Comparison of ENCODE assay signal across 8 cellular contexts in genomic region chr2:226790436-226790835, GRCh38. TPM values are rescaled to one million over a fixed set of nuclear protein-coding genes. Genes with fewer than 3 reads are reported as not detected.
A peak's percentile ranks its signal among the peaks of the same experiment; 100 is the strongest.
DNase-seq lines count a peak whose midpoint lies in the region; ATAC-seq, FAIRE-seq and TF ChIP-seq lines count a peak whose summit lies in the region.

No MANE protein-coding gene starts in this region.

- no peak for ATAC-seq in Right ventricle myocardium superior (ENCODE audit: poor library complexity)
- ATAC-seq in upper lobe of right lung, result no peak
- no peak for ATAC-seq in HG02973 (IDR thresholded peaks at IDR 0.05; ENCODE audit: unreplicated experiment)

- H3K4me1 ChIP-seq in cardiac muscle cell (ENCODE audit: low read depth) (peaks cover 54% of the 10 kb centered on the region), muscle layer of colon (ENCODE audit: insufficient read depth, low read length) (peaks cover 42% of the 10 kb centered on the region), upper lobe of right lung (peaks cover 12% of the 10 kb centered on the region)

- no peak overlapping the region for H3K4me3 ChIP-seq in cardiac muscle cell
- H3K4me3 ChIP-seq in bronchial epithelial cell (ENCODE audit: low read depth, low read length), result peak overlapping the region; percentile 46
- peak overlapping the region in 1 of 2 donors; percentile 78 for H3K4me3 ChIP-seq in muscle layer of colon (ENCODE audit: low read depth in 1 of 2, low read length in 2 of 2)
- H3K4me3 ChIP-seq in upper lobe of right lung, result peak overlapping the region; percentile 71

- intact Hi-C loops in Right ventricle myocardium superior (cut with DNase I), result loop anchor here (10.0 kb wide), 3 partner anchors 66 to 346 kb away; no protein-coding TSS in a partner anchor
- intact Hi-C loops in upper lobe of right lung (cut with DNase I), result loop anchor here (10.0 kb wide), 1 partner anchor 146 kb away; no protein-coding TSS in a partner anchor

- H3K9ac ChIP-seq in muscle layer of colon (ENCODE audit: low read length), result no peak overlapping the region

- H3K27ac ChIP-seq in cardiac muscle cell, result peak overlapping the region; percentile 92
- H3K27ac ChIP-seq in muscle layer of colon (ENCODE audit: low read depth, low read length), result peak overlapping the region; percentile 96
- H3K27ac ChIP-seq in upper lobe of right lung, result peak overlapping the region; percentile 92

- no peaks in the 10 kb centered on the region for H3K36me3 ChIP-seq in cardiac muscle cell
- no peaks in the 10 kb centered on the region for H3K36me3 ChIP-seq in bronchial epithelial cell (ENCODE audit: control insufficient read depth, insufficient read depth, low read length)
- no peaks in the 10 kb centered on the region for H3K36me3 ChIP-seq in muscle layer of colon (ENCODE audit: insufficient read depth, low read length)
- H3K36me3 ChIP-seq in upper lobe of right lung, result no peaks in the 10 kb centered on the region

- FAIRE-seq in bronchial epithelial cell (lab: Jason Lieb, UNC), result no peak

- DNase-seq in cardiac muscle cell (ENCODE audit: low read depth in 1 of 2, low spot score in 1 of 2), result no peak
- DNase-seq in Right ventricle myocardium superior, result no peak
- no peak for DNase-seq in bronchial epithelial cell (ENCODE audit: low read depth)
- DNase-seq in upper lobe of right lung, result no peak
- no peak for DNase-seq in NCI-H510A (lab: John Stamatoyannopoulos, UW)
- no peak for DNase-seq in iPS-NIHi11 (ENCODE audit: low spot score)

- no peaks in the 10 kb centered on the region for H3K9me3 ChIP-seq in cardiac muscle cell (ENCODE audit: low read depth)
- H3K9me3 ChIP-seq in muscle layer of colon (ENCODE audit: low read length), result no peaks in the 10 kb centered on the region
- no peaks in the 10 kb centered on the region for H3K9me3 ChIP-seq in upper lobe of right lung

- TF ChIP-seq CTCF in cardiac muscle cell (IDR thresholded peaks at IDR 0.05; ENCODE audit: low read depth, low read length) (no peak), bronchial epithelial cell (IDR thresholded peaks at IDR 0.05; ENCODE audit: insufficient read depth, low read length, severe bottlenecking) (no peak), upper lobe of right lung (IDR thresholded peaks at IDR 0.05) (no peak)

- no peaks in the 10 kb centered on the region for H3K27me3 ChIP-seq in cardiac muscle cell
- H3K27me3 ChIP-seq in bronchial epithelial cell (ENCODE audit: control insufficient read depth, insufficient read depth, low read length), result no peaks in the 10 kb centered on the region
- no peaks in the 10 kb centered on the region for H3K27me3 ChIP-seq in muscle layer of colon (ENCODE audit: control insufficient read depth in 1 of 2, insufficient read depth in 2 of 2, low read length in 2 of 2)
- no peaks in the 10 kb centered on the region for H3K27me3 ChIP-seq in upper lobe of right lung

RNA-seq across cellular contexts. Expression of gene IRS1, which starts 9.2 kb away (rescaled TPM):
- total RNA-seq in cardiac muscle cell, result 18.5 and 40.4 TPM in 2 replicates
- polyA plus RNA-seq in cardiac muscle cell, result 4.1 and 11.5 TPM in 2 replicates
- 17.6 TPM for total RNA-seq in Right ventricle myocardium superior
- total RNA-seq in bronchial epithelial cell, result 7.0 and 12.6 TPM in 2 replicates
- total RNA-seq in upper lobe of right lung, result 10.6 TPM

RNA-seq across cellular contexts. Expression of gene RHBDD1, which starts 45.4 kb away (rescaled TPM):
- total RNA-seq in cardiac muscle cell (3.6 and 6.3 TPM in 2 replicates), Right ventricle myocardium superior (29.5 TPM), bronchial epithelial cell (29.7 and 32.0 TPM in 2 replicates), upper lobe of right lung (38.4 TPM)
- 12.9 and 17.8 TPM in 2 replicates for polyA plus RNA-seq in cardiac muscle cell
